ENCODE assay signal across 8 cellular contexts in the genomic region with DNA sequence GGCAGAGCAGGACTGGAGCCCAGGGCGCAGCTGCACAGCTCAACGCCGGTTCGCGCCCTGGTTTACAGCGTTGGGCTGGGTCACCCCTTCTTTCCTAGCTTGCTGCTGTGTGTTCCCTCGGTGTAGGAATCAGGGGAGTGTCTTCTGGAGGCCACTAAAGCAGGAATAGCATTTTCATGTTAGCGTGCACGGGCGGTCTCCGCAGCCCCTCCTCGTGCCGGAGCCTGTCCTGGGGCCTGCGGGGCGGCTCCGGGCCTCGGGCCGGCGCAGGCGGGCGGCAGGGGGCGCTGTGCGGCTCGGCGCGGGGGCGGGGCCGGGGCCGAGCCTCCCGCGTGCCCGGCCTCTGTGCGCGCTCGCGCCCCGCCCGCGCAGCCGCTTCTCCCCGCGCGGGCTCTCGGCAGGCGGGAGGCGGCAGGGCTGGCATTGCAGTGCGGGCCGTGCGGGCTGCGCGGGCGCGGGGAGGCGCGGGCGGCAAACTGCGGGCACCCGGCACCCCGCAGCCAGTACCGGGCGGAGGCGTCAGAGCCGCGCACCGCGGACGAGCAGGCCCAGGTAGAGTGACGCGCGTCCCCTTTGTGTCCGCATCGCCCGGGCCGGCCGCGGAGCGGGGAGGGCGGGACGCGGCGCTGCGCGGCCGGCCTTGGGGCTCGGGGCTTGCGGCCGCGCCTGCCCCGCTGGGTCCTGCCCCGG. TPM values are rescaled to one million over a fixed set of nuclear protein-coding genes. Genes with fewer than 3 reads are reported as not detected.
DNase-seq lines count a peak whose midpoint lies in the region; ATAC-seq and TF ChIP-seq lines count a peak whose summit lies in the region.

TSS of gene RNF144A (plus strand) at position 342 of the 690 bp plus-strand sequence. CDS start 79,515 bp downstream, outside the sequence.

- peak; percentile 32 for TF ChIP-seq CTCF in fibroblast of the aortic adventitia (IDR thresholded peaks at IDR 0.05; ENCODE audit: insufficient read depth, low read length)
- TF ChIP-seq CTCF in neural crest cell (conservative IDR thresholded peaks at IDR 0.05) = peak; percentile 65
- no peak for TF ChIP-seq CTCF in subcutaneous adipose tissue (IDR thresholded peaks at IDR 0.05; ENCODE audit: low read depth)

- H3K4me3 ChIP-seq in BLaER1 treated with 17β-estradiol and CSF1 and Interleukin-3, amounts not matched to agents 10 nM and 100 nM = peak within 1 kb of the TSS; percentile 80 to 91 (median 86)
- H3K4me3 ChIP-seq in fibroblast of the aortic adventitia (ENCODE audit: low read depth, low read length) = peak within 1 kb of the TSS; percentile 67

- H3K4me3 Mint-ChIP-seq in activated T-helper 2 cell treated with anti-CD3 and anti-CD28 coated beads, Interferon-gamma antibody, Interleukin-2, Interleukin-4, amounts not matched to agents 10 μg/mL and 5 μg/mL and 100 μg/mL, durations not matched to agents 14 hours and 24 hours and 36 hours (ENCODE audit: low read depth) = peak within 1 kb of the TSS; percentile 75
- H3K4me3 Mint-ChIP-seq in neural crest cell = peak within 1 kb of the TSS; percentile 91

- H4K20me1 ChIP-seq in BLaER1 treated with 17β-estradiol and CSF1 and Interleukin-3, amounts not matched to agents 10 nM and 100 nM = peaks cover 0 to 10% (median 0%) of the 10 kb centered on the region in 11 experiments; a peak in 4 of 22 replicates

- peaks cover 2% of the 10 kb centered on the region for H3K27me3 Mint-ChIP-seq in activated T-helper 2 cell treated with anti-CD3 and anti-CD28 coated beads, Interferon-gamma antibody, Interleukin-2, Interleukin-4, amounts not matched to agents 10 μg/mL and 5 μg/mL and 100 μg/mL, durations not matched to agents 14 hours and 24 hours and 36 hours (ENCODE audit: low read depth)
- no peaks in the 10 kb centered on the region for H3K27me3 Mint-ChIP-seq in neural crest cell (ENCODE audit: low read depth)

- peak within 1 kb of the TSS in 10 of 11 experiments; percentile 50 to 81 (median 78); a peak in 20 of 22 replicates for H3K27ac ChIP-seq in BLaER1 treated with 17β-estradiol and CSF1 and Interleukin-3, amounts not matched to agents 10 nM and 100 nM

- H3K36me3 Mint-ChIP-seq in activated T-helper 2 cell treated with anti-CD3 and anti-CD28 coated beads, Interferon-gamma antibody, Interleukin-2, Interleukin-4, amounts not matched to agents 10 μg/mL and 5 μg/mL and 100 μg/mL, durations not matched to agents 14 hours and 24 hours and 36 hours (ENCODE audit: low read depth) = peaks cover 52% of the 10 kb centered on the region
- peaks cover 5% of the 10 kb centered on the region for H3K36me3 Mint-ChIP-seq in neural crest cell (ENCODE audit: low read depth)

- peak; percentile 67 for DNase-seq in activated T-helper 2 cell treated with anti-CD3 and anti-CD28 coated beads, Interferon-gamma antibody, Interleukin-2, Interleukin-4, amounts not matched to agents 10 μg/mL and 5 μg/mL and 100 μg/mL, durations not matched to agents 14 hours and 24 hours and 36 hours (ENCODE audit: low spot score)
- DNase-seq in fibroblast of the aortic adventitia (ENCODE audit: low read depth) (peak; percentile 16), neural crest cell (ENCODE audit: low read depth, low spot score) (peak; percentile 73)

- H3K4me1 ChIP-seq in BLaER1 treated with 17β-estradiol and CSF1 and Interleukin-3, amounts not matched to agents 10 nM and 100 nM = peaks cover 16 to 42% (median 31%) of the 10 kb centered on the region in 10 experiments; a peak in 18 of 20 replicates

- H3K36me3 ChIP-seq in BLaER1 treated with 17β-estradiol and CSF1 and Interleukin-3, amounts not matched to agents 10 nM and 100 nM = no peaks in the 10 kb centered on the region

- peaks cover 54% of the 10 kb centered on the region for H3K4me1 Mint-ChIP-seq in activated T-helper 2 cell treated with anti-CD3 and anti-CD28 coated beads, Interferon-gamma antibody, Interleukin-2, Interleukin-4, amounts not matched to agents 10 μg/mL and 5 μg/mL and 100 μg/mL, durations not matched to agents 14 hours and 24 hours and 36 hours (ENCODE audit: low read depth)
- H3K4me1 Mint-ChIP-seq in neural crest cell = peaks cover 59% of the 10 kb centered on the region

- intact Hi-C loops in activated T-helper 2 cell treated with anti-CD3 and anti-CD28 coated beads, Interferon-gamma antibody, Interleukin-2, Interleukin-4, amounts not matched to agents 10 μg/mL and 5 μg/mL and 100 μg/mL, durations not matched to agents 14 hours and 24 hours and 36 hours (cut with micrococcal nuclease) = loop anchor here (5.0 kb wide), 1 partner anchor 95 kb away; no protein-coding TSS in a partner anchor

- peaks cover 0 to 29% (median 3%) of the 10 kb centered on the region in 11 experiments; a peak in 9 of 22 replicates for H3K27me3 ChIP-seq in BLaER1 treated with 17β-estradiol and CSF1 and Interleukin-3, amounts not matched to agents 10 nM and 100 nM

- peak within 1 kb of the TSS; percentile 78 to 91 (median 85) for H3K9ac ChIP-seq in BLaER1 treated with 17β-estradiol and CSF1 and Interleukin-3, amounts not matched to agents 10 nM and 100 nM

- peak; percentile 94 for ATAC-seq in GM19324 (IDR thresholded peaks at IDR 0.05; ENCODE audit: low FRiP score, unreplicated experiment)
- ATAC-seq in HG03460 (IDR thresholded peaks at IDR 0.05; ENCODE audit: unreplicated experiment) = peak; percentile 80

- H3K9me3 ChIP-seq in BLaER1 treated with 17β-estradiol and CSF1 and Interleukin-3, amounts not matched to agents 10 nM and 100 nM (replicated peaks in 1 of 11) = 0 out of 22 replicates have a peak, but pooled peaks cover 0 to 4% (median 0%) of the 10 kb centered on the region in 11 experiments

- H3K4me2 ChIP-seq in BLaER1 treated with 17β-estradiol and CSF1 and Interleukin-3, amounts not matched to agents 10 nM and 100 nM = peak within 1 kb of the TSS; percentile 89 to 100 (median 100)

- H3K27ac Mint-ChIP-seq in activated T-helper 2 cell treated with anti-CD3 and anti-CD28 coated beads, Interferon-gamma antibody, Interleukin-2, Interleukin-4, amounts not matched to agents 10 μg/mL and 5 μg/mL and 100 μg/mL, durations not matched to agents 14 hours and 24 hours and 36 hours = peak within 1 kb of the TSS; percentile 47
- H3K27ac Mint-ChIP-seq in neural crest cell (ENCODE audit: unreplicated experiment) = peak within 1 kb of the TSS; percentile 62

- H3K9me3 Mint-ChIP-seq in activated T-helper 2 cell treated with anti-CD3 and anti-CD28 coated beads, Interferon-gamma antibody, Interleukin-2, Interleukin-4, amounts not matched to agents 10 μg/mL and 5 μg/mL and 100 μg/mL, durations not matched to agents 14 hours and 24 hours and 36 hours = no peaks in the 10 kb centered on the region
- no peaks in the 10 kb centered on the region for H3K9me3 Mint-ChIP-seq in neural crest cell

TF ChIP-seq in PFSK-1, 5 proteins besides CTCF, POLR2A, EP300 and RAD21:
- TF ChIP-seq POLR2AphosphoS5 (IDR thresholded peaks at IDR 0.05; ENCODE audit: low read depth, low read length) (no peak), TAF1 (IDR thresholded peaks at IDR 0.05; ENCODE audit: borderline replicate concordance, insufficient read depth, low read length) (0 out of 2 replicates have a peak, but pooled peaks have one; percentile 21)

RNA-seq across cellular contexts. Expression of gene RNF144A, which starts in this region (rescaled TPM):
- 25.1 TPM for polyA plus RNA-seq in PFSK-1 (2012; ENCODE audit: insufficient read length, low read depth)
- 19.9 and 20.0 TPM in 2 replicates for total RNA-seq in activated T-helper 2 cell treated with anti-CD3 and anti-CD28 coated beads, Interferon-gamma antibody, Interleukin-2, Interleukin-4, amounts not matched to agents 10 μg/mL and 5 μg/mL and 100 μg/mL, durations not matched to agents 14 hours and 24 hours and 36 hours
- 5.8 and 10.8 TPM in 2 replicates for total RNA-seq in fibroblast of the aortic adventitia (ENCODE audit: low replicate concordance)
- total RNA-seq in neural crest cell = 49.6 and 49.9 TPM in 2 replicates
- total RNA-seq in subcutaneous adipose tissue = 10 to 100 TPM; 12.2 to 45.8 (median 32.6) TPM

Comparison
In these comparisons a context has a peak if more than half of its experiments do, and no peak if none do; other contexts are left out.
1. Peak in every context shown above with its lines: DNase-seq, ATAC-seq, H3K4me3 ChIP-seq and H3K27ac ChIP-seq.
2. DNase-seq: peak in every context shown above with its lines; median percentile 73 in neural crest cell; 67 in activated T-helper 2 cell treated with anti-CD3 and anti-CD28 coated beads, Interferon-gamma antibody, Interleukin-2, Interleukin-4, amounts not matched to agents 10 μg/mL and 5 μg/mL and 100 μg/mL, durations not matched to agents 14 hours and 24 hours and 36 hours; 16 in fibroblast of the aortic adventitia.